Comparison of ENCODE assay signal across 31 cellular contexts in genomic region chr2:25677877-25678276, GRCh38.
"Had no signal": no experiment of that assay in that cellular context is flagged by ENCODE, and none has a peak within 500 bp of the region (broad histone marks: within the 10 kb centered on the region; RNA-seq: fewer than 3 reads in every experiment).

No MANE protein-coding gene starts in this region.

- H3K4me3 ChIP-seq: ascending aorta, body of pancreas, colonic mucosa, gastrocnemius medialis, heart left ventricle had no signal

- DNase-seq: activated B cell treated with CpG ODN at 0.5 μM for 24 hours; activated CD4-positive, alpha-beta memory T cell treated with anti-CD3 and anti-CD28 coated beads for 36 hours; activated CD4-positive, alpha-beta T cell treated with anti-CD3 and anti-CD28 coated beads, Interleukin-2, amount 10 ng/mL, durations not matched to agents 24 days and 14 days; activated CD8-positive, alpha-beta memory T cell treated with anti-CD3 and anti-CD28 coated beads, Interleukin-2, amount 10 ng/mL, durations not matched to agents 7 days and 5 days; activated CD8-positive, alpha-beta memory T cell treated with anti-CD3 and anti-CD28 coated beads, Interleukin-2, amount 50 U/mL, for 4 hours; activated CD8-positive, alpha-beta T cell treated with anti-CD3 and anti-CD28 coated beads, Interleukin-2, amount 10 ng/mL, durations not matched to agents 7 days and 5 days; activated effector memory CD4-positive, alpha-beta T cell treated with anti-CD3 and anti-CD28 coated beads, Interleukin-2, amount 50 U/mL, for 16 hours; activated naive CD4-positive, alpha-beta T cell; activated naive CD4-positive, alpha-beta T cell treated with anti-CD3 and anti-CD28 coated beads, Interleukin-2, amount 10 ng/mL, durations not matched to agents 7 days and 5 days; activated naive CD8-positive, alpha-beta T cell treated with anti-CD3 and anti-CD28 coated beads, Interleukin-2, amount 10 ng/mL, durations not matched to agents 7 days and 5 days; activated T-cell treated with anti-CD3 and anti-CD28 coated beads, Interleukin-2, amount 50 U/mL, for 1 hour; activated T-cell treated with anti-CD3 and anti-CD28 coated beads, Interleukin-2, amount 50 U/mL, for 48 hours; body of pancreas; caudate nucleus; cerebellar nuclear complex; colonic mucosa; effector CD8-positive, alpha-beta T cell; foreskin fibroblast; gastrocnemius medialis; glutamatergic neuron; heart left ventricle; T-helper 1 cell; T-helper 17 cell; T1000; WERI-Rb-1 had no signal

- H3K4me1 ChIP-seq: colonic mucosa, gastrocnemius medialis had no signal

- H3K9me3 ChIP-seq: ascending aorta, body of pancreas, colonic mucosa, gastrocnemius medialis, heart left ventricle had no signal

- FAIRE-seq: endometrium, endothelial cell of umbilical vein had no signal

- H3K27me3 ChIP-seq: ascending aorta, body of pancreas, colonic mucosa, gastrocnemius medialis, heart left ventricle had no signal

- H3K27ac ChIP-seq: ascending aorta, body of pancreas, colonic mucosa, epithelial cell of prostate, gastrocnemius medialis, heart left ventricle, WERI-Rb-1 had no signal

- ATAC-seq: activated CD4-positive, CD25-positive, alpha-beta regulatory T cell treated with anti-CD3 and anti-CD28 coated beads, Interleukin-2, amount 50 U/mL, for 24 hours; activated CD8-positive, alpha-beta memory T cell treated with anti-CD3 and anti-CD28 coated beads, Interleukin-2, amount 10 ng/mL, durations not matched to agents 7 days and 5 days; activated CD8-positive, alpha-beta T cell treated with anti-CD3 and anti-CD28 coated beads, Interleukin-2, amount 10 ng/mL, durations not matched to agents 7 days and 5 days; activated naive CD4-positive, alpha-beta T cell treated with anti-CD3 and anti-CD28 coated beads, Interleukin-2, amount 50 U/mL, for 72 hours; body of pancreas; gastrocnemius medialis; heart left ventricle; T-helper 17 cell had no signal

- H3K36me3 ChIP-seq: ascending aorta, colonic mucosa, gastrocnemius medialis, heart left ventricle had no signal
